ENCODE assay signal across 18 cellular contexts in the genomic region with DNA sequence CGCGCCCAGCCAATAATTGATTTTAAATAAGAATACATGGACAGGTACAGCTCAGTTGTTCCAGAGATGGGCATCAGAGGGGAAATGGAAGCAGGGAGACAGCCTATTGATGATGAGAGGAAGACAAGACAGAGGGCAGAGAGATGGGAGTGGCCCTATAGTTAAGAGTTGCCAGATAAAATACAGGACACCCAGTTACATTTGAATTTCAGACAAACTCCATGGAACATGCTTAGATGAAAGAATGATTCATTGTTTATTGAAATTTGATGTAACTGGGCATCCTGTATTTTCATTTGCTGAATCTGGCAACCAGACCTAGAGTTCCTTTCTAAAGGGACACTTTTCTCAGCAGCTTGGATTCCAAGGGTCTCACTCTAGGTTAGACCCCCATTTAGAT.
DNase-seq lines count a peak whose midpoint lies in the region; ATAC-seq and TF ChIP-seq lines count a peak whose summit lies in the region.
"Had no signal": no experiment of that assay in that cellular context is flagged by ENCODE, and none has a peak within 500 bp of the region (broad histone marks: within the 10 kb centered on the region; RNA-seq: fewer than 3 reads in every experiment).

No MANE protein-coding gene starts in this region.

- peak overlapping the region; percentile 39 for H3K9ac ChIP-seq in adipocyte (ENCODE audit: low read length)

- TF ChIP-seq CTCF in left lung (IDR thresholded peaks at IDR 0.05): no peak
- no peak for TF ChIP-seq CTCF in gastrocnemius medialis (IDR thresholded peaks at IDR 0.05 in 4 of 5, conservative IDR thresholded peaks at IDR 0.05 in 1 of 5)

- H3K36me3 ChIP-seq in ACC112 (ENCODE audit: insufficient read depth, low read length) (no peaks in the 10 kb centered on the region), adipocyte (ENCODE audit: control insufficient read depth, insufficient read depth, low read length, severe bottlenecking) (no peaks in the 10 kb centered on the region), left lung (no peaks in the 10 kb centered on the region), gastrocnemius medialis (no peaks in the 10 kb centered on the region)

- ATAC-seq in left lung (no peak), gastrocnemius medialis (no peak), GM18909 (IDR thresholded peaks at IDR 0.05; ENCODE audit: poor library complexity, unreplicated experiment) (no peak), GM19463 (IDR thresholded peaks at IDR 0.05; ENCODE audit: unreplicated experiment) (no peak)
- ATAC-seq: CD8-positive, alpha-beta T cell; effector memory CD8-positive, alpha-beta T cell; foreskin keratinocyte; PC-3 had no signal

- intact Hi-C loops in left lung (cut with DNase I) (no loop called here), gastrocnemius medialis (cut with DNase I; ENCODE audit: low total_unique reads) (no loop called here)

- no peak for TF ChIP-seq POLR2A in gastrocnemius medialis (IDR thresholded peaks at IDR 0.05)

- peak overlapping the region; percentile 76 for H3K27ac ChIP-seq in ACC112 (ENCODE audit: low read depth, low read length)
- peak overlapping the region; percentile 33 to 63 for H3K27ac ChIP-seq in left lung
- H3K27ac ChIP-seq in gastrocnemius medialis: peak overlapping the region; percentile 64 to 83 (median 66)
- H3K27ac ChIP-seq: foreskin keratinocyte had no signal

- H2AFZ ChIP-seq in ACC112 (ENCODE audit: low read length, unreplicated experiment): no peak overlapping the region

- H3K79me2 ChIP-seq in ACC112 (ENCODE audit: control insufficient read depth, insufficient read depth, low read length, unreplicated experiment): peaks cover 4% of the 10 kb centered on the region

- H3K4me1 ChIP-seq in ACC112 (ENCODE audit: control insufficient read depth, insufficient read depth, low read length, unreplicated experiment): peaks cover 65% of the 10 kb centered on the region
- peaks cover 40% of the 10 kb centered on the region for H3K4me1 ChIP-seq in adipocyte (ENCODE audit: control insufficient read depth, insufficient read depth, low read length)
- peaks cover 12 to 18% of the 10 kb centered on the region in 2 donors for H3K4me1 ChIP-seq in left lung
- H3K4me1 ChIP-seq in gastrocnemius medialis: peaks cover 8 to 45% of the 10 kb centered on the region in 2 donors

- no peaks in the 10 kb centered on the region for H3K9me3 ChIP-seq in adipocyte (ENCODE audit: control insufficient read depth, low read length)
- no peaks in the 10 kb centered on the region for H3K9me3 ChIP-seq in left lung
- no peaks in the 10 kb centered on the region for H3K9me3 ChIP-seq in gastrocnemius medialis

- in situ Hi-C loops in gastrocnemius medialis (cut with MboI; ENCODE audit: low sequenced_read_pairs in 4 of 4): no loop called here

- H3K27me3 ChIP-seq in ACC112 (ENCODE audit: insufficient read depth, low read length): no peaks in the 10 kb centered on the region
- no peaks in the 10 kb centered on the region for H3K27me3 ChIP-seq in adipocyte (replicated peaks; ENCODE audit: control insufficient read depth, insufficient read depth, low read length)
- no peaks in the 10 kb centered on the region for H3K27me3 ChIP-seq in left lung
- no peaks in the 10 kb centered on the region for H3K27me3 ChIP-seq in gastrocnemius medialis
- H3K27me3 ChIP-seq: foreskin keratinocyte had no signal

- DNase-seq in adipocyte (ENCODE audit: low read depth) (no peak), left lung (no peak), gastrocnemius medialis (no peak), cerebellar nuclear complex (lab: John Stamatoyannopoulos, UW) (no peak), retina (no peak)
- DNase-seq: activated naive CD8-positive, alpha-beta T cell treated with anti-CD3 and anti-CD28 coated beads for 36 hours; activated T-cell treated with anti-CD3 and anti-CD28 coated beads, Interleukin-2, amount 50 U/mL, for 1 hour; CD8-positive, alpha-beta T cell; central memory CD4-positive, alpha-beta T cell; effector memory CD8-positive, alpha-beta T cell; foreskin keratinocyte; NCI-H1092; NCI-H526 treated with DMSO at 0.1 percent for 48 hours; PC-3; small intestine had no signal

- H3K4me3 ChIP-seq in ACC112 (ENCODE audit: low read depth, low read length): no peak overlapping the region
- no peak overlapping the region for H3K4me3 ChIP-seq in adipocyte (ENCODE audit: low read length)
- H3K4me3 ChIP-seq in left lung: no peak overlapping the region
- H3K4me3 ChIP-seq in gastrocnemius medialis: no peak overlapping the region
